19 cellular contexts compared by ENCODE assay signal in genomic region chr20:61668064-61668463, GRCh38.
A peak's percentile ranks its signal among the peaks of the same experiment; 100 is the strongest.
DNase-seq lines count a peak whose midpoint lies in the region; ATAC-seq and TF ChIP-seq lines count a peak whose summit lies in the region.
"Had no signal": no experiment of that assay in that cellular context is flagged by ENCODE, and none has a peak within 500 bp of the region (broad histone marks: within the 10 kb centered on the region; RNA-seq: fewer than 3 reads in every experiment).

No MANE protein-coding gene starts in this region.

- no peaks in the 10 kb centered on the region for H3K9me3 Mint-ChIP-seq in CD8-positive, alpha-beta T cell

- TF ChIP-seq POLR2A in adrenal gland (IDR thresholded peaks at IDR 0.05): no peak

- POLR2A ChIA-PET in CD8-positive, alpha-beta T cell (lab: Charles Lee): no interaction called here

- CTCF ChIA-PET in CD8-positive, alpha-beta T cell (lab: Charles Lee): no interaction called here

- DNase-seq in NCI-H2227 (lab: John Stamatoyannopoulos, UW; ENCODE audit: unreplicated experiment): peak; percentile 83
- no peak for DNase-seq in NCI-H2227 treated with DMSO at 0.1 percent for 48 hours (lab: John Stamatoyannopoulos, UW)
- DNase-seq in NCI-H345 (lab: John Stamatoyannopoulos, UW): peak; percentile 69
- DNase-seq in CD8-positive, alpha-beta T cell: no peak
- no peak for DNase-seq in adrenal gland
- DNase-seq: BE2C; CD4-positive, alpha-beta memory T cell; H7; MV-4-11; NCI-H146; NCI-H2081 treated with DMSO at 0.1 percent for 48 hours; NCI-H226; NCI-H526 treated with DMSO at 0.1 percent for 48 hours; OCI-M1; SHP77 had no signal

- WGBS in adrenal gland, 4 donors: 55 to 59% (median 57%) methylated on average over 5 to 7 of the region's 7 CpGs

- H3K27me3 Mint-ChIP-seq in CD8-positive, alpha-beta T cell (ENCODE audit: low read depth): no peaks in the 10 kb centered on the region
- H3K27me3 Mint-ChIP-seq: CD4-positive, alpha-beta memory T cell had no signal

- H3K27ac Mint-ChIP-seq in CD8-positive, alpha-beta T cell: no peak overlapping the region
- H3K27ac Mint-ChIP-seq: CD4-positive, alpha-beta memory T cell had no signal

- no peak overlapping the region for H3K4me3 Mint-ChIP-seq in CD8-positive, alpha-beta T cell
- H3K4me3 Mint-ChIP-seq: CD4-positive, alpha-beta memory T cell had no signal

- no peaks in the 10 kb centered on the region for H3K36me3 ChIP-seq in CD8-positive, alpha-beta T cell (ENCODE audit: insufficient read depth, low read length)
- H3K36me3 ChIP-seq in adrenal gland (replicated peaks in 1 of 2): no peaks in the 10 kb centered on the region
- H3K36me3 ChIP-seq: BE2C had no signal

- H3K4me1 Mint-ChIP-seq in CD8-positive, alpha-beta T cell (ENCODE audit: low read depth): no peaks in the 10 kb centered on the region
- H3K4me1 Mint-ChIP-seq: CD4-positive, alpha-beta memory T cell had no signal

- no peaks in the 10 kb centered on the region for H3K9me3 ChIP-seq in CD8-positive, alpha-beta T cell (ENCODE audit: low read length)
- no peaks in the 10 kb centered on the region for H3K9me3 ChIP-seq in adrenal gland (replicated peaks in 1 of 3)
- H3K9me3 ChIP-seq: BE2C had no signal

- H3K36me3 Mint-ChIP-seq in CD8-positive, alpha-beta T cell: no peaks in the 10 kb centered on the region
- H3K36me3 Mint-ChIP-seq: CD4-positive, alpha-beta memory T cell had no signal

- H3K27ac ChIP-seq in CD8-positive, alpha-beta T cell (ENCODE audit: low read depth, low read length): no peak overlapping the region
- H3K27ac ChIP-seq in adrenal gland: no peak overlapping the region
- H3K27ac ChIP-seq: KMS-11, SK-N-MC had no signal

- no peaks in the 10 kb centered on the region for H3K27me3 ChIP-seq in CD8-positive, alpha-beta T cell (ENCODE audit: insufficient read depth, low read length)
- H3K27me3 ChIP-seq in adrenal gland: no peaks in the 10 kb centered on the region
- H3K27me3 ChIP-seq: BE2C had no signal

- peak; percentile 69 for ATAC-seq in esophagus mucosa
- no peak for ATAC-seq in CD8-positive, alpha-beta T cell
- no peak for ATAC-seq in GM18498 (IDR thresholded peaks at IDR 0.05; ENCODE audit: unreplicated experiment)

- no peak for TF ChIP-seq CTCF in CD8-positive, alpha-beta T cell (IDR thresholded peaks at IDR 0.05)
- TF ChIP-seq CTCF in adrenal gland (IDR thresholded peaks at IDR 0.05): no peak

- no peaks in the 10 kb centered on the region for H3K4me1 ChIP-seq in CD8-positive, alpha-beta T cell (ENCODE audit: insufficient read depth, low read length)
- H3K4me1 ChIP-seq in adrenal gland (replicated peaks in 1 of 2): no peaks in the 10 kb centered on the region
- H3K4me1 ChIP-seq: BE2C had no signal

- intact Hi-C loops in CD8-positive, alpha-beta T cell (cut with DNase I, micrococcal nuclease): no loop called here
- intact Hi-C loops in adrenal gland (cut with DNase I): no loop called here

- no peak overlapping the region for H3K4me3 ChIP-seq in CD8-positive, alpha-beta T cell (ENCODE audit: low read depth, low read length)
- no peak overlapping the region for H3K4me3 ChIP-seq in adrenal gland
- H3K4me3 ChIP-seq: SK-N-MC had no signal

Comparison
In these comparisons a context has a peak if more than half of its experiments do, and no peak if none do; other contexts are left out.
1. DNase-seq: peak in NCI-H2227 (single experiment) and NCI-H345 (single experiment); none in NCI-H2227 treated with DMSO at 0.1 percent for 48 hours (single experiment), CD8-positive, alpha-beta T cell (0 of 7) and adrenal gland (0 of 7).